8 cellular contexts compared by ENCODE assay signal in genomic region chr1:190478193-190479007, GRCh38. TPM values are rescaled to one million over a fixed set of nuclear protein-coding genes. Genes with fewer than 3 reads are reported as not detected.
DNase-seq lines count a peak whose midpoint lies in the region; TF ChIP-seq lines count a peak whose summit lies in the region.

No MANE protein-coding gene starts in this region.

- no peaks in the 10 kb centered on the region for H3K36me3 Mint-ChIP-seq in endodermal cell (ENCODE audit: low read depth)
- no peaks in the 10 kb centered on the region for H3K36me3 Mint-ChIP-seq in activated T-cell treated with anti-CD3 and anti-CD28 coated beads, Interleukin-2, amount 50 U/mL, for 24 hours (ENCODE audit: low read depth)

- no peak overlapping the region for H3K9ac ChIP-seq in endodermal cell (ENCODE audit: extremely low read depth, low read length, poor library complexity, severe bottlenecking)

- H3K27me3 Mint-ChIP-seq in endodermal cell (ENCODE audit: insufficient read depth), result peaks cover 61% of the 10 kb centered on the region
- H3K27me3 Mint-ChIP-seq in activated T-cell treated with anti-CD3 and anti-CD28 coated beads, Interleukin-2, amount 50 U/mL, for 24 hours, result peaks cover 53% of the 10 kb centered on the region

- peak overlapping the region; percentile 75 for H3K4me3 Mint-ChIP-seq in endodermal cell
- H3K4me3 Mint-ChIP-seq in activated T-cell treated with anti-CD3 and anti-CD28 coated beads, Interleukin-2, amount 50 U/mL, for 24 hours, result no peak overlapping the region

- no peaks in the 10 kb centered on the region for H3K27me3 ChIP-seq in BE2C
- H3K27me3 ChIP-seq in endodermal cell (ENCODE audit: control insufficient read depth, insufficient read depth, low read length, poor library complexity, severe bottlenecking), result peaks cover 49% of the 10 kb centered on the region
- H3K27me3 ChIP-seq in muscle layer of duodenum (ENCODE audit: low read depth, low read length), result peaks cover 15% of the 10 kb centered on the region

- H3K9me3 Mint-ChIP-seq in endodermal cell, result no peaks in the 10 kb centered on the region
- peaks cover 7% of the 10 kb centered on the region for H3K9me3 Mint-ChIP-seq in activated T-cell treated with anti-CD3 and anti-CD28 coated beads, Interleukin-2, amount 50 U/mL, for 24 hours

- H3K4me1 Mint-ChIP-seq in endodermal cell, result peaks cover 27% of the 10 kb centered on the region
- peaks cover 7% of the 10 kb centered on the region for H3K4me1 Mint-ChIP-seq in activated T-cell treated with anti-CD3 and anti-CD28 coated beads, Interleukin-2, amount 50 U/mL, for 24 hours (ENCODE audit: low read depth)

- H3K27ac Mint-ChIP-seq in endodermal cell, result peak overlapping the region; percentile 33
- no peak overlapping the region for H3K27ac Mint-ChIP-seq in activated T-cell treated with anti-CD3 and anti-CD28 coated beads, Interleukin-2, amount 50 U/mL, for 24 hours

- H3K4me1 ChIP-seq in BE2C, result peaks cover 7% of the 10 kb centered on the region
- H3K4me1 ChIP-seq in endodermal cell (ENCODE audit: control insufficient read depth, insufficient read depth, low read length), result no peaks in the 10 kb centered on the region
- H3K4me1 ChIP-seq in muscle layer of duodenum (ENCODE audit: control insufficient read depth in 1 of 2, insufficient read depth in 2 of 2, low read length in 2 of 2), result peaks cover 0 to 20% of the 10 kb centered on the region in 2 donors

- WGBS in endodermal cell (ENCODE audit: insufficient coverage in 1 of 2, insufficient read length in 1 of 2), 2 experiments, result 0 to 1% methylated on average over 10 to 36 of the region's 37 CpGs

- POLR2A ChIA-PET in HEK293T (lab: Yijun Ruan, JAX), result interaction anchor here (0.8 to 0.9 kb wide), 2 partner anchors 105 to 212 kb away, joined by 3 read pairs; no protein-coding TSS in a partner anchor

- H3K4me3 ChIP-seq in BE2C (ENCODE audit: low read depth, low read length) (peak overlapping the region; percentile 91), endodermal cell (ENCODE audit: low read length) (peak overlapping the region; percentile 83), muscle layer of duodenum (ENCODE audit: low read depth in 1 of 2, low read length in 2 of 2) (peak overlapping the region; percentile 43 to 65)

- H3K9me3 ChIP-seq in BE2C, result no peaks in the 10 kb centered on the region
- H3K9me3 ChIP-seq in endodermal cell (ENCODE audit: control insufficient read depth, low read length), result no peaks in the 10 kb centered on the region
- no peaks in the 10 kb centered on the region for H3K9me3 ChIP-seq in muscle layer of duodenum (ENCODE audit: control insufficient read depth in 1 of 2, low read length in 2 of 2)

- H3K27ac ChIP-seq in endodermal cell (ENCODE audit: low read depth, low read length), result peak overlapping the region; percentile 3
- no peak overlapping the region for H3K27ac ChIP-seq in muscle layer of duodenum (ENCODE audit: low read length)

- TF ChIP-seq CTCF in BE2C (IDR thresholded peaks at IDR 0.05; ENCODE audit: low read depth, low read length) (peak; percentile 41), endodermal cell (conservative IDR thresholded peaks at IDR 0.05) (no peak)

- CTCF ChIA-PET in HEK293T (lab: Yijun Ruan, JAX), result no interaction called here

- DNase-seq in BE2C (peak; percentile 72), HEK293T (ENCODE audit: extremely low spot score) (peak; percentile 49), NCI-H748 (lab: John Stamatoyannopoulos, UW; ENCODE audit: unreplicated experiment) (peak; percentile 71), endodermal cell (peak; percentile 84), T-helper 1 cell (no peak), NCI-H2196 (lab: John Stamatoyannopoulos, UW; ENCODE audit: unreplicated experiment) (no peak)
- DNase-seq in activated T-cell treated with anti-CD3 and anti-CD28 coated beads, Interleukin-2, amount 50 U/mL, for 24 hours, result no peak

- H3K36me3 ChIP-seq in BE2C (no peaks in the 10 kb centered on the region), endodermal cell (ENCODE audit: control insufficient read depth, insufficient read depth, low read length) (no peaks in the 10 kb centered on the region), muscle layer of duodenum (ENCODE audit: control insufficient read depth in 1 of 2, insufficient read depth in 2 of 2, low read length in 2 of 2) (no peaks in the 10 kb centered on the region)

TF ChIP-seq in HEK293T, 16 proteins besides CTCF, POLR2A, EP300 and RAD21:
- TF ChIP-seq PKNOX1 (IDR thresholded peaks at IDR 0.05) (peak; percentile 82), TARDBP (IDR thresholded peaks at IDR 0.05) (no peak), CTBP1 (IDR thresholded peaks at IDR 0.05; ENCODE audit: borderline replicate concordance) (peak; percentile 85), HDGF (IDR thresholded peaks at IDR 0.05; ENCODE audit: borderline replicate concordance) (no peak), ELF4 (IDR thresholded peaks at IDR 0.05) (no peak), NFRKB (IDR thresholded peaks at IDR 0.05) (no peak), FOXM1 (IDR thresholded peaks at IDR 0.05; ENCODE audit: borderline replicate concordance) (no peak), ZNF384 (IDR thresholded peaks at IDR 0.05) (no peak), L3MBTL2 (conservative IDR thresholded peaks at IDR 0.05) (no peak; the same call in 1 of the 2 replicates), ARNT (IDR thresholded peaks at IDR 0.05) (no peak), FOXK2 (IDR thresholded peaks at IDR 0.05) (no peak), SUZ12 (IDR thresholded peaks at IDR 0.05) (no peak), LEF1 (IDR thresholded peaks at IDR 0.05; ENCODE audit: borderline replicate concordance) (no peak), SP1 (IDR thresholded peaks at IDR 0.05) (no peak), FOXA1 (IDR thresholded peaks at IDR 0.05) (no peak), BHLHE40 (IDR thresholded peaks at IDR 0.05; ENCODE audit: borderline replicate concordance) (no peak)

RNA-seq across cellular contexts. Expression of gene BRINP3, which starts 0.7 kb away (rescaled TPM):
- 1.3 TPM for polyA plus RNA-seq in BE2C (2012; ENCODE audit: insufficient read depth, insufficient read length, low read depth)
- not detected for total RNA-seq in endodermal cell
- 1.8 TPM for polyA plus RNA-seq in endodermal cell (2013, experiment 1 of 2)
- 0.87 TPM for polyA plus RNA-seq in endodermal cell (2013, experiment 2 of 2)

Comparison
In these comparisons a context has a peak if more than half of its experiments do, and no peak if none do; other contexts are left out.
1. DNase-seq: peak in BE2C (single experiment), HEK293T (single experiment), NCI-H748 (single experiment) and endodermal cell (single experiment); none in T-helper 1 cell (0 of 5), NCI-H2196 (single experiment) and activated T-cell treated with anti-CD3 and anti-CD28 coated beads, Interleukin-2, amount 50 U/mL, for 24 hours (single experiment).
2. Peak in every context shown above with its lines, with median percentiles within 50 percentile points of each other: H3K4me3 ChIP-seq.